In genomic region chr5:150129454-150129812, GRCh38 we compare ENCODE assay signal across 3 cellular contexts.
TF ChIP-seq lines count a peak whose summit lies in the region.

No MANE protein-coding gene starts in this region.

TF ChIP-seq in HCT116, 20 proteins besides CTCF, POLR2A, EP300 and RAD21:
- TF ChIP-seq ATF3 (IDR thresholded peaks at IDR 0.05) = no peak
- TF ChIP-seq ZBTB33 (IDR thresholded peaks at IDR 0.05; ENCODE audit: extremely low read depth, insufficient replicate concordance, low read length) = no peak
- no peak for TF ChIP-seq ELF1 (IDR thresholded peaks at IDR 0.05; ENCODE audit: borderline replicate concordance, low read depth)
- TF ChIP-seq EZH2phosphoT487 (IDR thresholded peaks at IDR 0.05; ENCODE audit: borderline replicate concordance) = no peak
- no peak for TF ChIP-seq MAX (IDR thresholded peaks at IDR 0.05)
- no peak for TF ChIP-seq EZH2 (IDR thresholded peaks at IDR 0.05)
- no peak for TF ChIP-seq REST (IDR thresholded peaks at IDR 0.05; ENCODE audit: low read depth)
- no peak for TF ChIP-seq ZFX (IDR thresholded peaks at IDR 0.05)
- no peak for TF ChIP-seq EGR1 (IDR thresholded peaks at IDR 0.05; ENCODE audit: low read depth)
- no peak for TF ChIP-seq POLR2AphosphoS5 (IDR thresholded peaks at IDR 0.05; ENCODE audit: low read depth, low read length)
- no peak for TF ChIP-seq TCF7L2 (IDR thresholded peaks at IDR 0.05; ENCODE audit: borderline replicate concordance, extremely low read depth, insufficient read depth, insufficient read length)
- TF ChIP-seq CEBPB (IDR thresholded peaks at IDR 0.05; ENCODE audit: low read depth) = no peak
- TF ChIP-seq SRF (IDR thresholded peaks at IDR 0.05; ENCODE audit: low read depth) = no peak
- no peak for TF ChIP-seq CBX3 (IDR thresholded peaks at IDR 0.05; ENCODE audit: low read depth)
- no peak for TF ChIP-seq JUND (IDR thresholded peaks at IDR 0.05)
- TF ChIP-seq SIN3A (IDR thresholded peaks at IDR 0.05; ENCODE audit: low read depth) = no peak

TF ChIP-seq in HepG2, 621 proteins besides CTCF, POLR2A, EP300 and RAD21:
- no peak for TF ChIP-seq FOXA1 (IDR thresholded peaks at IDR 0.05)
- TF ChIP-seq FOXA1 (CRISPR knock-in tag; IDR thresholded peaks at IDR 0.05) = no peak
- TF ChIP-seq ZBTB43 (CRISPR knock-in tag; conservative IDR thresholded peaks at IDR 0.05) = no peak
- no peak for TF ChIP-seq STAT5B (CRISPR knock-in tag; IDR thresholded peaks at IDR 0.05)
- TF ChIP-seq ZBED4 (CRISPR knock-in tag; IDR thresholded peaks at IDR 0.05; ENCODE audit: borderline replicate concordance) = no peak
- TF ChIP-seq ZNF780A (CRISPR knock-in tag; IDR thresholded peaks at IDR 0.05) = 0 out of 2 replicates have a peak, but pooled peaks have one; percentile 3

TF ChIP-seq in HEK293T, 16 proteins besides CTCF, POLR2A, EP300 and RAD21:
- TF ChIP-seq PKNOX1 (IDR thresholded peaks at IDR 0.05) (no peak), FOXK2 (IDR thresholded peaks at IDR 0.05) (no peak), TARDBP (IDR thresholded peaks at IDR 0.05) (no peak), ELF4 (IDR thresholded peaks at IDR 0.05) (no peak), SP1 (IDR thresholded peaks at IDR 0.05) (no peak), CTBP1 (IDR thresholded peaks at IDR 0.05; ENCODE audit: borderline replicate concordance) (no peak), FOXA1 (IDR thresholded peaks at IDR 0.05) (no peak), ZNF384 (IDR thresholded peaks at IDR 0.05) (no peak), ARNT (IDR thresholded peaks at IDR 0.05) (no peak), LEF1 (IDR thresholded peaks at IDR 0.05; ENCODE audit: borderline replicate concordance) (no peak)
